Comparison of ENCODE assay signal across 25 cellular contexts in the genomic region with DNA sequence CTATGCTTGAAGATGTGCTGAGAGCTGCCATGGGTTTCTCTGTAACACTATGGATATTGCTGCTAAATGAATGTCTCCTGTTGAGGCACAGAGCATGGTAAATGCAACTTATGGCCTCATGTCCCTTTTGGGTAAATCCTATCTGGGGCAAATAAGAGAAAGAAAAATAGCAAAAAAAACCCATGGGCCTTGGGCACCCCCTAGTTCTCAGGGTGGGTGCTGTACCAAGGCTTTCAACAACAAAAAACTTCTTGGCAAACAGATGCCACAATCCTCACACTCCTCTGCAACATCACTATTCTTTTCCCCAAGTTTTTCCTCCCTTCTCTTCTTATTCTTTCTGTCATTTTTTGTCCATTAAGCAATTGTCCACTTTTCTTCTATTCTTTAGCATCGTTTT.
"Had no signal": no experiment of that assay in that cellular context is flagged by ENCODE, and none has a peak within 500 bp of the region (broad histone marks: within the 10 kb centered on the region; RNA-seq: fewer than 3 reads in every experiment).

No MANE protein-coding gene starts in this region.

- H3K4me3 ChIP-seq: dorsolateral prefrontal cortex, gastroesophageal sphincter, heart left ventricle, lower lobe of right lung, psoas muscle, sigmoid colon, spleen, thoracic aorta, transverse colon, upper lobe of right lung, uterus had no signal

- H3K27ac Mint-ChIP-seq: immature natural killer cell; naive B cell; natural killer cell treated with Interleukin-12 subunit alpha and Interleukin-12 subunit beta and Interleukin-15 and Interleukin-18, amount 100 ng/mL, for 72 hours; stimulated activated memory B cell treated with anti-CD40 and anti-IgM and Interleukin-4, amounts not matched to agents 10 μg/mL and 1 μg/mL and 100 μg/mL, for 72 hours; stimulated activated naive CD8-positive, alpha-beta T cell treated with anti-CD3 and anti-CD28 coated beads, Interleukin-15, Interleukin-2, amounts not matched to agents 100 ng/mL and 50 ng/mL, for 24 hours had no signal

- H3K27me3 Mint-ChIP-seq: naive B cell; natural killer cell treated with Interleukin-12 subunit alpha and Interleukin-12 subunit beta and Interleukin-15 and Interleukin-18, amount 100 ng/mL, for 72 hours; stimulated activated memory B cell treated with anti-CD40 and anti-IgM and Interleukin-4, amounts not matched to agents 10 μg/mL and 1 μg/mL and 100 μg/mL, for 72 hours; stimulated activated naive CD8-positive, alpha-beta T cell treated with anti-CD3 and anti-CD28 coated beads, Interleukin-15, Interleukin-2, amounts not matched to agents 100 ng/mL and 50 ng/mL, for 24 hours had no signal

- H3K27ac ChIP-seq: dorsolateral prefrontal cortex, epithelial cell of prostate, gastroesophageal sphincter, heart left ventricle, lower lobe of right lung, psoas muscle, sigmoid colon, thoracic aorta, transverse colon, upper lobe of right lung, uterus had no signal

- H3K36me3 Mint-ChIP-seq: naive B cell; stimulated activated memory B cell treated with anti-CD40 and anti-IgM and Interleukin-4, amounts not matched to agents 10 μg/mL and 1 μg/mL and 100 μg/mL, for 72 hours had no signal

- H3K4me1 ChIP-seq: gastroesophageal sphincter, heart left ventricle, lower lobe of right lung, psoas muscle, spleen, transverse colon, upper lobe of right lung, uterus had no signal

- DNase-seq: cerebellar nuclear complex; dorsolateral prefrontal cortex; effector CD4-positive, alpha-beta T cell; heart left ventricle; hippocampal formation; immature natural killer cell; left ventricle myocardium superior; lower lobe of right lung; naive B cell; nucleus accumbens; psoas muscle; right cardiac atrium; sigmoid colon; spleen; stimulated activated CD4-positive, alpha-beta T cell treated with anti-CD3 and anti-CD28 coated beads, Interleukin-4, amount 100 ng/mL, for 4 hours; transverse colon; upper lobe of right lung; uterus had no signal

- ATAC-seq: esophagus mucosa; gastroesophageal sphincter; heart left ventricle; left ventricle myocardium superior; lower lobe of right lung; natural killer cell treated with Interleukin-12 subunit alpha and Interleukin-12 subunit beta and Interleukin-15 and Interleukin-18, amount 100 ng/mL, for 72 hours; psoas muscle; right cardiac atrium; stimulated activated memory B cell treated with anti-CD40 and anti-IgM and Interleukin-4, amounts not matched to agents 10 μg/mL and 1 μg/mL and 100 μg/mL, for 72 hours; upper lobe of right lung had no signal

- H3K36me3 ChIP-seq: gastroesophageal sphincter, heart left ventricle, lower lobe of right lung, sigmoid colon, spleen, thoracic aorta, transverse colon, upper lobe of right lung, uterus had no signal

- H3K27me3 ChIP-seq: gastroesophageal sphincter, sigmoid colon, spleen, transverse colon, upper lobe of right lung, uterus had no signal

- H3K4me3 Mint-ChIP-seq: immature natural killer cell; natural killer cell treated with Interleukin-12 subunit alpha and Interleukin-12 subunit beta and Interleukin-15 and Interleukin-18, amount 100 ng/mL, for 72 hours; stimulated activated memory B cell treated with anti-CD40 and anti-IgM and Interleukin-4, amounts not matched to agents 10 μg/mL and 1 μg/mL and 100 μg/mL, for 72 hours; stimulated activated naive CD8-positive, alpha-beta T cell treated with anti-CD3 and anti-CD28 coated beads, Interleukin-15, Interleukin-2, amounts not matched to agents 100 ng/mL and 50 ng/mL, for 24 hours had no signal

- H3K4me1 Mint-ChIP-seq: immature natural killer cell; naive B cell; stimulated activated memory B cell treated with anti-CD40 and anti-IgM and Interleukin-4, amounts not matched to agents 10 μg/mL and 1 μg/mL and 100 μg/mL, for 72 hours had no signal

- H3K9me3 ChIP-seq: gastroesophageal sphincter, heart left ventricle, lower lobe of right lung, psoas muscle, sigmoid colon, spleen, thoracic aorta, transverse colon, upper lobe of right lung, uterus had no signal
